In the genomic region with DNA sequence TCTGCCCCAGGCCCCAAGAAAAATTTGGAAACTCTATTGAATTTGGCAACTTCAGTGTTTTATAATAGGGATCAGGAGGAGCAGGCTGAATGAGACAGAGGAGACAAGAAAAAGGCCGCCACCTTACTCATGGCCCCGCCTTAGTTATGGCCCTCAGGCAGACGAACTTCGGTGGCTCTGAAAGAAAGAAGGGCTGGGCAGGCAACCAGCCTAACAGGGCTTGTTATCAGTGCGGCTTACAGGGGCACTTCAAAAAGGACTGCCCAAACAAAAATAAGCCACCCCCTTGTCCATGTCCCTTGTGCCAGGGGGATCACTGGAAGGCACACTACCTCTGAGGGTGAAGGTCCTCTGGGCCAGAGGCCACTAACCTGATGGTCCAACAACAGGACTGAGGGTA, we compare ENCODE assay signal across 24 cellular contexts.
"Had no signal": no experiment of that assay in that cellular context is flagged by ENCODE, and none has a peak within 500 bp of the region (broad histone marks: within the 10 kb centered on the region; RNA-seq: fewer than 3 reads in every experiment).

No MANE protein-coding gene starts in this region.

- DNase-seq: activated CD4-positive, alpha-beta T cell treated with anti-CD3 and anti-CD28 coated beads, Interleukin-2, amount 50 U/mL, for 48 hours; activated CD8-positive, alpha-beta memory T cell treated with anti-CD3 and anti-CD28 coated beads, Interleukin-2, amount 50 U/mL, for 48 hours; activated gamma-delta T cell; activated naive CD4-positive, alpha-beta T cell treated with anti-CD3 and anti-CD28 coated beads, Interleukin-2, amount 50 U/mL, for 16 hours; activated naive CD8-positive, alpha-beta T cell treated with anti-CD3 and anti-CD28 coated beads, Interleukin-2, amount 50 U/mL, for 24 hours; activated T-cell treated with anti-CD3 and anti-CD28 coated beads, Interleukin-2, amount 50 U/mL, for 72 hours; effector CD4-positive, alpha-beta T cell; erythroblast; gastrocnemius medialis; hypothalamus; naive B cell; ovary; psoas muscle; stimulated activated CD4-positive, alpha-beta T cell treated with anti-CD3 and anti-CD28 coated beads, Interleukin-4, amount 100 ng/mL, for 4 hours; stimulated activated naive CD8-positive, alpha-beta T cell treated with anti-CD3 and anti-CD28 coated beads, Interleukin-15, amount 100 ng/mL, for 72 hours; T-helper 1 cell; T1000; tibial artery had no signal

- H3K36me3 ChIP-seq: cardiac muscle cell, gastrocnemius medialis, ovary, right atrium auricular region, tibial artery, vagina had no signal

- H3K9me3 Mint-ChIP-seq: memory B cell had no signal

- H3K27me3 Mint-ChIP-seq: activated naive CD8-positive, alpha-beta T cell treated with anti-CD3 and anti-CD28 coated beads, Interleukin-2, amount 50 U/mL, for 24 hours; dendritic cell treated with granulocyte-macrophage colony-stimulating factor and Interleukin-4, amounts not matched to agents 40 ng/mL and 50 ng/mL, for 4 days; memory B cell; naive B cell; stimulated activated naive CD8-positive, alpha-beta T cell treated with anti-CD3 and anti-CD28 coated beads, Interleukin-15, amount 100 ng/mL, for 72 hours had no signal

- H3K27ac ChIP-seq: cardiac muscle cell, gastrocnemius medialis, ovary, psoas muscle, right atrium auricular region, tibial artery, vagina had no signal

- H3K4me1 ChIP-seq: psoas muscle, right atrium auricular region, vagina had no signal

- H3K4me3 ChIP-seq: cardiac muscle cell, gastrocnemius medialis, ovary, psoas muscle, right atrium auricular region, tibial artery, vagina had no signal

- H3K27ac Mint-ChIP-seq: activated naive CD8-positive, alpha-beta T cell treated with anti-CD3 and anti-CD28 coated beads, Interleukin-2, amount 50 U/mL, for 24 hours; dendritic cell treated with granulocyte-macrophage colony-stimulating factor and Interleukin-4, amounts not matched to agents 40 ng/mL and 50 ng/mL, for 4 days; stimulated activated naive CD8-positive, alpha-beta T cell treated with anti-CD3 and anti-CD28 coated beads, Interleukin-15, amount 100 ng/mL, for 72 hours; WTC11 had no signal

- ATAC-seq: activated naive CD8-positive, alpha-beta T cell treated with anti-CD3 and anti-CD28 coated beads, Interleukin-2, amount 50 U/mL, for 24 hours; activated T-cell treated with anti-CD3 and anti-CD28 coated beads, Interleukin-2, amount 50 U/mL, for 72 hours; gastrocnemius medialis; psoas muscle; stimulated activated naive CD8-positive, alpha-beta T cell treated with anti-CD3 and anti-CD28 coated beads, Interleukin-15, amount 100 ng/mL, for 72 hours; WTC11 had no signal

- H3K9me3 ChIP-seq: gastrocnemius medialis, ovary, psoas muscle, tibial artery, vagina had no signal

- H3K27me3 ChIP-seq: cardiac muscle cell, gastrocnemius medialis, ovary, right atrium auricular region, tibial artery, vagina had no signal

- H3K36me3 Mint-ChIP-seq: WTC11 had no signal

- H3K4me3 Mint-ChIP-seq: activated naive CD8-positive, alpha-beta T cell treated with anti-CD3 and anti-CD28 coated beads, Interleukin-2, amount 50 U/mL, for 24 hours; activated T-cell treated with anti-CD3 and anti-CD28 coated beads, Interleukin-2, amount 50 U/mL, for 72 hours; dendritic cell treated with granulocyte-macrophage colony-stimulating factor and Interleukin-4, amounts not matched to agents 40 ng/mL and 50 ng/mL, for 4 days; memory B cell; naive B cell; stimulated activated naive CD8-positive, alpha-beta T cell treated with anti-CD3 and anti-CD28 coated beads, Interleukin-15, amount 100 ng/mL, for 72 hours; WTC11 had no signal
